Comparison of ENCODE assay signal across 2 cellular contexts in genomic region chr12:54019111-54019811, GRCh38.
TF ChIP-seq lines count a peak whose summit lies in the region.

No MANE protein-coding gene starts in this region.

TF ChIP-seq in SK-N-SH, 30 proteins besides CTCF, POLR2A, EP300 and RAD21 (continued from another document):
- TF ChIP-seq NFIC (IDR thresholded peaks at IDR 0.05; ENCODE audit: borderline replicate concordance) (no peak), RFX5 (IDR thresholded peaks at IDR 0.05; ENCODE audit: low read length) (no peak), ZBTB33 (IDR thresholded peaks at IDR 0.05; ENCODE audit: borderline replicate concordance, low read depth) (no peak), RXRA (IDR thresholded peaks at IDR 0.05; ENCODE audit: borderline replicate concordance, low read depth) (no peak), GABPA (IDR thresholded peaks at IDR 0.05; ENCODE audit: low read depth) (no peak)

TF ChIP-seq in SK-N-SH treated with all-trans-retinoic acid at 6 μM for 48 hours, 23 proteins besides CTCF, POLR2A, EP300 and RAD21:
- TF ChIP-seq, protein P1, sequence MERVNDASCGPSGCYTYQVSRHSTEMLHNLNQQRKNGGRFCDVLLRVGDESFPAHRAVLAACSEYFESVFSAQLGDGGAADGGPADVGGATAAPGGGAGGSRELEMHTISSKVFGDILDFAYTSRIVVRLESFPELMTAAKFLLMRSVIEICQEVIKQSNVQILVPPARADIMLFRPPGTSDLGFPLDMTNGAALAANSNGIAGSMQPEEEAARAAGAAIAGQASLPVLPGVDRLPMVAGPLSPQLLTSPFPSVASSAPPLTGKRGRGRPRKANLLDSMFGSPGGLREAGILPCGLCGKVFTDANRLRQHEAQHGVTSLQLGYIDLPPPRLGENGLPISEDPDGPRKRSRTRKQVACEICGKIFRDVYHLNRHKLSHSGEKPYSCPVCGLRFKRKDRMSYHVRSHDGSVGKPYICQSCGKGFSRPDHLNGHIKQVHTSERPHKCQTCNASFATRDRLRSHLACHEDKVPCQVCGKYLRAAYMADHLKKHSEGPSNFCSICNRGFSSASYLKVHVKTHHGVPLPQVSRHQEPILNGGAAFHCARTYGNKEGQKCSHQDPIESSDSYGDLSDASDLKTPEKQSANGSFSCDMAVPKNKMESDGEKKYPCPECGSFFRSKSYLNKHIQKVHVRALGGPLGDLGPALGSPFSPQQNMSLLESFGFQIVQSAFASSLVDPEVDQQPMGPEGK (CRISPR knock-in tag; IDR thresholded peaks at IDR 0.05; ENCODE audit: borderline replicate concordance): no peak
- TF ChIP-seq RARB (CRISPR knock-in tag; IDR thresholded peaks at IDR 0.05) (no peak), GLIS3 (CRISPR knock-in tag; IDR thresholded peaks at IDR 0.05) (no peak), ISL1 (CRISPR knock-in tag; IDR thresholded peaks at IDR 0.05) (no peak), ESRRG (CRISPR knock-in tag; IDR thresholded peaks at IDR 0.05) (no peak), CSDC2 (CRISPR knock-in tag; IDR thresholded peaks at IDR 0.05) (no peak), ZNF70 (CRISPR knock-in tag; IDR thresholded peaks at IDR 0.05) (no peak), ZFP3 (CRISPR knock-in tag; IDR thresholded peaks at IDR 0.05) (no peak), PPARA (CRISPR knock-in tag; IDR thresholded peaks at IDR 0.05; ENCODE audit: borderline replicate concordance) (no peak), ZC3H10 (CRISPR knock-in tag; IDR thresholded peaks at IDR 0.05) (no peak)
- TF ChIP-seq, protein P2, sequence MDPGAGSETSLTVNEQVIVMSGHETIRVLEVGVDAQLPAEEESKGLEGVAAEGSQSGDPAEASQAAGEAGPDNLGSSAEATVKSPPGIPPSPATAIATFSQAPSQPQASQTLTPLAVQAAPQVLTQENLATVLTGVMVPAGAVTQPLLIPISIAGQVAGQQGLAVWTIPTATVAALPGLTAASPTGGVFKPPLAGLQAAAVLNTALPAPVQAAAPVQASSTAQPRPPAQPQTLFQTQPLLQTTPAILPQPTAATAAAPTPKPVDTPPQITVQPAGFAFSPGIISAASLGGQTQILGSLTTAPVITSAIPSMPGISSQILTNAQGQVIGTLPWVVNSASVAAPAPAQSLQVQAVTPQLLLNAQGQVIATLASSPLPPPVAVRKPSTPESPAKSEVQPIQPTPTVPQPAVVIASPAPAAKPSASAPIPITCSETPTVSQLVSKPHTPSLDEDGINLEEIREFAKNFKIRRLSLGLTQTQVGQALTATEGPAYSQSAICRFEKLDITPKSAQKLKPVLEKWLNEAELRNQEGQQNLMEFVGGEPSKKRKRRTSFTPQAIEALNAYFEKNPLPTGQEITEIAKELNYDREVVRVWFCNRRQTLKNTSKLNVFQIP (CRISPR knock-in tag; IDR thresholded peaks at IDR 0.05; ENCODE audit: borderline replicate concordance, low read depth): no peak
